In the genomic region with DNA sequence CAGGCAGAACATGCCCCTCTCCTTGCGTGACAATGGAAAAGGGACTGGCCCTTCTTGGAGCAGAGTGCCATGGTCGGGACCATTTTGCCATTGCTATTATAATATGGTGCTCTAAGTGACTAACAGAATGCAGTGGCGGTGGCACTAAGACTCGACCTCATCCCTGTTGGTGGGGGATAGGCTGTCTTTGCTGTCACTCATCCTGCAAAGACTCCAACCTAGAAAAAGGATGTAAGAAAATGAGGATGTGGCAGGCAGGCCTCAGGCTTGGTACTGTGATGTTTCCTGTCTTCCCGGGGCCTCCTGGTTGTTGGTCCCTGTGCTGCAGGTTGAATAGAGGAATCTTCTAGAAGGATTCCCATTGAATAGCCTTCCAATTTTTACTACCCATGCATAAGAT, we compare ENCODE assay signal across 1 cellular context.
TF ChIP-seq lines count a peak whose summit lies in the region.

No MANE protein-coding gene starts in this region.

TF ChIP-seq in GM12878, 131 proteins besides CTCF, POLR2A, EP300 and RAD21:
- TF ChIP-seq, protein P1, sequence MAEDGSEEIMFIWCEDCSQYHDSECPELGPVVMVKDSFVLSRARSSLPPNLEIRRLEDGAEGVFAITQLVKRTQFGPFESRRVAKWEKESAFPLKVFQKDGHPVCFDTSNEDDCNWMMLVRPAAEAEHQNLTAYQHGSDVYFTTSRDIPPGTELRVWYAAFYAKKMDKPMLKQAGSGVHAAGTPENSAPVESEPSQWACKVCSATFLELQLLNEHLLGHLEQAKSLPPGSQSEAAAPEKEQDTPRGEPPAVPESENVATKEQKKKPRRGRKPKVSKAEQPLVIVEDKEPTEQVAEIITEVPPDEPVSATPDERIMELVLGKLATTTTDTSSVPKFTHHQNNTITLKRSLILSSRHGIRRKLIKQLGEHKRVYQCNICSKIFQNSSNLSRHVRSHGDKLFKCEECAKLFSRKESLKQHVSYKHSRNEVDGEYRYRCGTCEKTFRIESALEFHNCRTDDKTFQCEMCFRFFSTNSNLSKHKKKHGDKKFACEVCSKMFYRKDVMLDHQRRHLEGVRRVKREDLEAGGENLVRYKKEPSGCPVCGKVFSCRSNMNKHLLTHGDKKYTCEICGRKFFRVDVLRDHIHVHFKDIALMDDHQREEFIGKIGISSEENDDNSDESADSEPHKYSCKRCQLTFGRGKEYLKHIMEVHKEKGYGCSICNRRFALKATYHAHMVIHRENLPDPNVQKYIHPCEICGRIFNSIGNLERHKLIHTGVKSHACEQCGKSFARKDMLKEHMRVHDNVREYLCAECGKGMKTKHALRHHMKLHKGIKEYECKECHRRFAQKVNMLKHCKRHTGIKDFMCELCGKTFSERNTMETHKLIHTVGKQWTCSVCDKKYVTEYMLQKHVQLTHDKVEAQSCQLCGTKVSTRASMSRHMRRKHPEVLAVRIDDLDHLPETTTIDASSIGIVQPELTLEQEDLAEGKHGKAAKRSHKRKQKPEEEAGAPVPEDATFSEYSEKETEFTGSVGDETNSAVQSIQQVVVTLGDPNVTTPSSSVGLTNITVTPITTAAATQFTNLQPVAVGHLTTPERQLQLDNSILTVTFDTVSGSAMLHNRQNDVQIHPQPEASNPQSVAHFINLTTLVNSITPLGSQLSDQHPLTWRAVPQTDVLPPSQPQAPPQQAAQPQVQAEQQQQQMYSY (CRISPR knock-in tag; IDR thresholded peaks at IDR 0.05): no peak
- TF ChIP-seq RBBP5 (conservative IDR thresholded peaks at IDR 0.05): no peak
- TF ChIP-seq ZZZ3 (IDR thresholded peaks at IDR 0.05; ENCODE audit: control insufficient read depth, insufficient read length, low read depth): no peak
- TF ChIP-seq HDGF (IDR thresholded peaks at IDR 0.05): no peak
- TF ChIP-seq, protein P2, sequence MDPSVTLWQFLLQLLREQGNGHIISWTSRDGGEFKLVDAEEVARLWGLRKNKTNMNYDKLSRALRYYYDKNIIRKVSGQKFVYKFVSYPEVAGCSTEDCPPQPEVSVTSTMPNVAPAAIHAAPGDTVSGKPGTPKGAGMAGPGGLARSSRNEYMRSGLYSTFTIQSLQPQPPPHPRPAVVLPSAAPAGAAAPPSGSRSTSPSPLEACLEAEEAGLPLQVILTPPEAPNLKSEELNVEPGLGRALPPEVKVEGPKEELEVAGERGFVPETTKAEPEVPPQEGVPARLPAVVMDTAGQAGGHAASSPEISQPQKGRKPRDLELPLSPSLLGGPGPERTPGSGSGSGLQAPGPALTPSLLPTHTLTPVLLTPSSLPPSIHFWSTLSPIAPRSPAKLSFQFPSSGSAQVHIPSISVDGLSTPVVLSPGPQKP (IDR thresholded peaks at IDR 0.05; ENCODE audit: low read depth, low read length): no peak
- no peak for TF ChIP-seq SRF (IDR thresholded peaks at IDR 0.05; ENCODE audit: low read depth in 2 of 2, low read length in 2 of 2)
- no peak for TF ChIP-seq MTA2 (IDR thresholded peaks at IDR 0.05; ENCODE audit: low read depth)
- TF ChIP-seq, protein P3, sequence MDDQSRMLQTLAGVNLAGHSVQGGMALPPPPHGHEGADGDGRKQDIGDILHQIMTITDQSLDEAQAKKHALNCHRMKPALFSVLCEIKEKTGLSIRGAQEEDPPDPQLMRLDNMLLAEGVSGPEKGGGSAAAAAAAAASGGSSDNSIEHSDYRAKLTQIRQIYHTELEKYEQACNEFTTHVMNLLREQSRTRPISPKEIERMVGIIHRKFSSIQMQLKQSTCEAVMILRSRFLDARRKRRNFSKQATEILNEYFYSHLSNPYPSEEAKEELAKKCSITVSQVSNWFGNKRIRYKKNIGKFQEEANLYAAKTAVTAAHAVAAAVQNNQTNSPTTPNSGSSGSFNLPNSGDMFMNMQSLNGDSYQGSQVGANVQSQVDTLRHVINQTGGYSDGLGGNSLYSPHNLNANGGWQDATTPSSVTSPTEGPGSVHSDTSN (IDR thresholded peaks at IDR 0.05; ENCODE audit: insufficient replicate concordance, low read depth, low read length): peak; percentile 59
- TF ChIP-seq TCF3 (IDR thresholded peaks at IDR 0.05; ENCODE audit: borderline replicate concordance, insufficient read depth, low read depth, low read length): no peak
- TF ChIP-seq, protein P4, sequence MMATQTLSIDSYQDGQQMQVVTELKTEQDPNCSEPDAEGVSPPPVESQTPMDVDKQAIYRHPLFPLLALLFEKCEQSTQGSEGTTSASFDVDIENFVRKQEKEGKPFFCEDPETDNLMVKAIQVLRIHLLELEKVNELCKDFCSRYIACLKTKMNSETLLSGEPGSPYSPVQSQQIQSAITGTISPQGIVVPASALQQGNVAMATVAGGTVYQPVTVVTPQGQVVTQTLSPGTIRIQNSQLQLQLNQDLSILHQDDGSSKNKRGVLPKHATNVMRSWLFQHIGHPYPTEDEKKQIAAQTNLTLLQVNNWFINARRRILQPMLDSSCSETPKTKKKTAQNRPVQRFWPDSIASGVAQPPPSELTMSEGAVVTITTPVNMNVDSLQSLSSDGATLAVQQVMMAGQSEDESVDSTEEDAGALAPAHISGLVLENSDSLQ (IDR thresholded peaks at IDR 0.05): peak; percentile 84
